In the genomic region with DNA sequence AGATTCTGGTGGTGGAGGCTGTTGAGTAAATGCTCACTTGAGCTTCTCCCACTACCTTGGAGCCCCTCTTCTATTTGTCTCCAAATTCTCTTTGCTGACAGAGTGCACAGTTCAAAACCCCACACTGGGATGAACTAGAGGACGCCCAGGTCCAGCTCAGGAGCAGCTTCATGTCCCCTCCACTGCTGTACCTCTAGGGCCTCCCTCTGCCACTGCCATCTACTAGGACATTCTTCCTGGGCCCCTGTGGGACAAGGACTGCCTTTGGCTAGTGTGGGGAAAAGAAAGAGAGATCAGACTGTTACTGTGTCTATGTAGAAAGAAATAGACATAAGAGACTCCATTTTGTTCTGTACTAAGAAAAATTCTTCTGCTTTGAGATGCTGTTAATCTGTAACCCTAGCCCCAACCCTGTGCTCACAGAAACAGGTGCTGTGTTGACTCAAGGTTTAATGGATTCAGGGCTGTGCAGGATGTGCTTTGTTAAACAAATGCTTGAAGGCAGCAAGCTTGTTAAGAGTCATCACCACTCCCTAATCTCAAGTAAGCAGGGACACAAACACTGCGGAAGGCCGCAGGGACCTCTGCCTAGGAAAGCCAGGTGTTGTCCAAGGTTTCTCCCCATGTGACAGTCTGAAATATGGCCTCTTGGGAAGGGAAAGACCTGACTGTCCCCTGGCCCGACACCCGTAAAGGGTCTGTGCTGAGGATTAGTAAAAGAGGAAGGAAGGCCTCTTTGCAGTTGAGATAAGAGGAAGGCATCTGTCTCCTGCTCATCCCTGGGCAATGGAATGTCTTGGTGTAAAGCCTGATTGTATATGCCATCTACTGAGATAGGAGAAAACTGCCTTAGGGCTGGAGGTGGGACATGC, we compare ENCODE assay signal across 1 cellular context.
TF ChIP-seq lines count a peak whose summit lies in the region.

No MANE protein-coding gene starts in this region.

TF ChIP-seq in HepG2, 621 proteins besides CTCF, POLR2A, EP300 and RAD21 (continued from another document):
- TF ChIP-seq, protein P1, sequence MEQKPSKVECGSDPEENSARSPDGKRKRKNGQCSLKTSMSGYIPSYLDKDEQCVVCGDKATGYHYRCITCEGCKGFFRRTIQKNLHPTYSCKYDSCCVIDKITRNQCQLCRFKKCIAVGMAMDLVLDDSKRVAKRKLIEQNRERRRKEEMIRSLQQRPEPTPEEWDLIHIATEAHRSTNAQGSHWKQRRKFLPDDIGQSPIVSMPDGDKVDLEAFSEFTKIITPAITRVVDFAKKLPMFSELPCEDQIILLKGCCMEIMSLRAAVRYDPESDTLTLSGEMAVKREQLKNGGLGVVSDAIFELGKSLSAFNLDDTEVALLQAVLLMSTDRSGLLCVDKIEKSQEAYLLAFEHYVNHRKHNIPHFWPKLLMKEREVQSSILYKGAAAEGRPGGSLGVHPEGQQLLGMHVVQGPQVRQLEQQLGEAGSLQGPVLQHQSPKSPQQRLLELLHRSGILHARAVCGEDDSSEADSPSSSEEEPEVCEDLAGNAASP (CRISPR knock-in tag; IDR thresholded peaks at IDR 0.05; ENCODE audit: borderline replicate concordance): peak; percentile 60; the same call in 1 of the 2 replicates
- TF ChIP-seq ERF (CRISPR knock-in tag; IDR thresholded peaks at IDR 0.05): peak; percentile 51; the same call in 1 of the 2 replicates
- TF ChIP-seq ZIK1 (CRISPR knock-in tag; IDR thresholded peaks at IDR 0.05; ENCODE audit: borderline replicate concordance, low read depth): peak; percentile 53; the same call in 1 of the 2 replicates
- peak; percentile 59; the same call in 1 of the 2 replicates for TF ChIP-seq FOXJ3 (CRISPR knock-in tag; IDR thresholded peaks at IDR 0.05; ENCODE audit: borderline replicate concordance)
- peak; percentile 90 for TF ChIP-seq TBX2 (CRISPR knock-in tag; IDR thresholded peaks at IDR 0.05; ENCODE audit: borderline replicate concordance)
